In the genomic region with DNA sequence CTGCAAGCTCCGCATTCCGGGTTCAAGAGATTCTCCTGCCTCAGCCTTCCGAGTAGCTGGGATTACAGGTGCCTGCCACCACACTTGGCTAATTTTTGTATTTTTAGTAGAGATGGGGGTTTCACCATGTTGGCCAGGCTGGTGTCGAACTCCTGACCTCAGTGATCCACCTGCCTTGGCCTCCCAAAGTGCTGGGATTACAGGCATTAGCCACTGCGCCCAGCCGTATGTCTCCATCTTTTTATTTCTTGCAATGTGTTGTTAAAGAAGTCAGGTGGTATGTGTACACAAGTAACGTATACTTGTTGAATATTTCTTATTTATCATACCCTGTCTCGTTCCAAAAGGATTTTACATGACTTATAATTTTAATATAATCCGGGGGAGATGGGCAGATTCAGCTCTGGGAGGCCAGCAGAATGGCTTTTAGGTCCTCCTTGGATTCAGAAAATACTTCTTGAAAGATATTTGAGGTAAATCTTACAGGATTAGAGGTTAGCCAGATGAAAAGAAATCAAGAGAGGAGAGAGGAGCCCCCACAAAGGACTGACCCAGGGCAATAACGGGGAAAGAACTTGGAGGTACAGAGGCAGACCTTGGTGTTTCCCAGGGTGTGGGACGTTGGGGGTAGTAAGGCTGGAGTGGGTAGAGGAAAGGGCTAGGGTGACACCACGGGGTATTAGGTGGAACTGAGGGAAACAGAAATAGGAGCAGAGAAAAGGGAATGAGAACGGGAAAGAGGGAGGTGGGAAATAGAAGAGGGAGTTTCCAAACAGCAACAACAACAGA, we compare ENCODE assay signal across 15 cellular contexts.
"Had no signal": no experiment of that assay in that cellular context is flagged by ENCODE, and none has a peak within 500 bp of the region (broad histone marks: within the 10 kb centered on the region; RNA-seq: fewer than 3 reads in every experiment).

No MANE protein-coding gene starts in this region.

- H3K4me2 ChIP-seq: neural progenitor cell had no signal

- H3K36me3 ChIP-seq: neural progenitor cell had no signal

- H3K27ac ChIP-seq: body of pancreas, left ventricle myocardium inferior, neural progenitor cell, parathyroid adenoma had no signal

- H2AFZ ChIP-seq: neural progenitor cell, parathyroid adenoma had no signal

- H3K27me3 ChIP-seq: body of pancreas, neural progenitor cell, tibial nerve had no signal

- FAIRE-seq: kidney, TTC549 had no signal

- H3K27ac Mint-ChIP-seq: neural progenitor cell had no signal

- H3K79me2 ChIP-seq: parathyroid adenoma had no signal

- DNase-seq: activated CD4-positive, alpha-beta T cell treated with anti-CD3 and anti-CD28 coated beads, Interleukin-2, amount 50 U/mL, for 48 hours; amniotic stem cell; body of pancreas; kidney; left ventricle myocardium inferior; mesendoderm; retina; stimulated activated CD4-positive, alpha-beta T cell treated with anti-CD3 and anti-CD28 coated beads, Interleukin-4, amount 100 ng/mL, for 4 hours; T-helper 2 cell had no signal

- H3K4me3 ChIP-seq: body of pancreas, left ventricle myocardium inferior, neural progenitor cell, tibial nerve had no signal

- H3K9ac ChIP-seq: neural progenitor cell, parathyroid adenoma had no signal

- H3K4me1 ChIP-seq: body of pancreas, parathyroid adenoma had no signal

- ATAC-seq: activated CD4-positive, CD25-positive, alpha-beta regulatory T cell treated with anti-CD3 and anti-CD28 coated beads, Interleukin-2, amount 50 U/mL, for 24 hours; body of pancreas; SK-N-SH treated with all-trans-retinoic acid at 6 μM for 48 hours had no signal

- H3K9me3 ChIP-seq: body of pancreas, left ventricle myocardium inferior, tibial nerve had no signal
